In genomic region chrX:68685722-68686683, GRCh38 we compare ENCODE assay signal across 8 cellular contexts. TPM values are rescaled to one million over a fixed set of nuclear protein-coding genes. Genes with fewer than 3 reads are reported as not detected.
A peak's percentile ranks its signal among the peaks of the same experiment; 100 is the strongest.
DNase-seq lines count a peak whose midpoint lies in the region; TF ChIP-seq lines count a peak whose summit lies in the region.

No MANE protein-coding gene starts in this region.

- H3K36me3 ChIP-seq in stomach (no peaks in the 10 kb centered on the region), colonic mucosa (no peaks in the 10 kb centered on the region)

- peak overlapping the region; percentile 19 to 78 (median 65) for H3K27ac ChIP-seq in stomach
- no peak overlapping the region for H3K27ac ChIP-seq in colonic mucosa

- intact Hi-C loops in stomach (cut with DNase I; ENCODE audit: low total_unique reads) = no loop called here
- intact Hi-C loops in colonic mucosa (cut with DNase I) = no loop called here

- peaks cover 0 to 25% (median 0%) of the 10 kb centered on the region in 3 donors for H3K27me3 ChIP-seq in stomach
- H3K27me3 ChIP-seq in colonic mucosa = peaks cover 9% of the 10 kb centered on the region

- TF ChIP-seq CTCF in stomach (IDR thresholded peaks at IDR 0.05) (no peak), colonic mucosa (IDR thresholded peaks at IDR 0.05) (no peak)

- TF ChIP-seq POLR2A in stomach (IDR thresholded peaks at IDR 0.05) = no peak

- H3K4me1 ChIP-seq in stomach (peaks cover 0 to 9% (median 6%) of the 10 kb centered on the region in 4 donors), colonic mucosa (no peaks in the 10 kb centered on the region)

- peak overlapping the region; percentile 27 to 38 (median 33) for H3K4me3 ChIP-seq in stomach
- no peak overlapping the region for H3K4me3 ChIP-seq in colonic mucosa

- 9 to 35% (median 31%) methylated on average over 16 to 50 of the region's 50 CpGs for WGBS in stomach, 5 donors

- no peak for TF ChIP-seq EP300 in stomach (IDR thresholded peaks at IDR 0.05)

- no peak overlapping the region for H3K9ac ChIP-seq in colonic mucosa (ENCODE audit: low read depth in 2 of 2, low read length in 2 of 2)

- DNase-seq in D341Med (ENCODE audit: low spot score) = peak; percentile 18
- peak; percentile 43 for DNase-seq in LHCN-M2 (ENCODE audit: low read depth)
- DNase-seq in amniotic epithelial cell (ENCODE audit: low read depth) = peak; percentile 59
- peak; percentile 48 for DNase-seq in iPS-NIHi7 (ENCODE audit: extremely low spot score)
- no peak for DNase-seq in stomach
- no peak for DNase-seq in colonic mucosa
- DNase-seq in NCI-H526 treated with DMSO at 0.1 percent for 48 hours (lab: John Stamatoyannopoulos, UW) = no peak
- DNase-seq in DMS79 treated with DMSO at 0.1 percent for 48 hours (lab: John Stamatoyannopoulos, UW) = no peak

- H3K9me3 ChIP-seq in stomach (no peaks in the 10 kb centered on the region), colonic mucosa (no peaks in the 10 kb centered on the region)

RNA-seq across cellular contexts. Expression of gene STARD8, which starts 38.5 kb away (rescaled TPM):
- total RNA-seq in LHCN-M2 (2014; rRNA removed) (10.6 and 12.1 TPM in 2 replicates), stomach (1 to 10 TPM; 1.8 to 7.4 (median 4.9) TPM), colonic mucosa (1 to 10 TPM; 1.6 to 2.3 TPM)
- polyA plus RNA-seq in LHCN-M2 (2012) = 2.8 TPM
- polyA plus RNA-seq in stomach = 1 to 10 TPM in 2 of 3 donors, under 1 TPM in 1; 0.93 to 2.3 (median 1.7) TPM

Comparison
In these comparisons a context has a peak if more than half of its experiments do, and no peak if none do; other contexts are left out.
1. DNase-seq: peak in D341Med (single experiment), LHCN-M2 (single experiment), amniotic epithelial cell (single experiment) and iPS-NIHi7 (single experiment); none in stomach (single experiment), colonic mucosa (single experiment), NCI-H526 treated with DMSO at 0.1 percent for 48 hours (single experiment) and DMS79 treated with DMSO at 0.1 percent for 48 hours (single experiment).